7 cellular contexts compared by ENCODE assay signal in genomic region chr2:74461187-74462053, GRCh38.
A peak's percentile ranks its signal among the peaks of the same experiment; 100 is the strongest.
DNase-seq lines count a peak whose midpoint lies in the region; ATAC-seq and TF ChIP-seq lines count a peak whose summit lies in the region.
"Had no signal": no experiment of that assay in that cellular context is flagged by ENCODE, and none has a peak within 500 bp of the region (broad histone marks: within the 10 kb centered on the region; RNA-seq: fewer than 3 reads in every experiment).

No MANE protein-coding gene starts in this region.

- peaks cover 16% of the 10 kb centered on the region for H3K36me3 Mint-ChIP-seq in nephron progenitor cell (ENCODE audit: low read depth)

- ATAC-seq in HG02885 (IDR thresholded peaks at IDR 0.05; ENCODE audit: poor library complexity, unreplicated experiment): no peak
- ATAC-seq: pancreas had no signal

- H3K4me3 Mint-ChIP-seq in nephron progenitor cell: peak overlapping the region; percentile 23

- H3K27me3 Mint-ChIP-seq in nephron progenitor cell (ENCODE audit: low read depth, poor library complexity): no peaks in the 10 kb centered on the region

- TF ChIP-seq CTCF in nephron progenitor cell (IDR thresholded peaks at IDR 0.05): no peak

- peak; percentile 1; the same call in 1 of the 2 replicates for TF ChIP-seq POLR2A in Raji (IDR thresholded peaks at IDR 0.05; ENCODE audit: insufficient read depth, low read depth, low read length)

- no peaks in the 10 kb centered on the region for H3K9me3 Mint-ChIP-seq in nephron progenitor cell

- DNase-seq in NCI-H748 (lab: John Stamatoyannopoulos, UW; ENCODE audit: unreplicated experiment): peak; percentile 6
- DNase-seq in NCI-H748 treated with DMSO at 0.1 percent for 48 hours (lab: John Stamatoyannopoulos, UW): no peak
- DNase-seq in nephron progenitor cell: peak; percentile 35
- no peak for DNase-seq in middle frontal gyrus (ENCODE audit: extremely low spot score, low spot score)

- H3K27ac Mint-ChIP-seq in nephron progenitor cell: no peak overlapping the region

- H3K4me1 Mint-ChIP-seq in nephron progenitor cell: peaks cover 55% of the 10 kb centered on the region

Comparison
In these comparisons a context has a peak if more than half of its experiments do, and no peak if none do; other contexts are left out.
1. DNase-seq: peak in NCI-H748 (single experiment) and nephron progenitor cell (single experiment); none in NCI-H748 treated with DMSO at 0.1 percent for 48 hours (single experiment) and middle frontal gyrus (single experiment).